24 cellular contexts compared by ENCODE assay signal in genomic region chr3:58660998-58661397, GRCh38. TPM values are rescaled to one million over a fixed set of nuclear protein-coding genes. Genes with fewer than 3 reads are reported as not detected.
"Had no signal": no experiment of that assay in that cellular context is flagged by ENCODE, and none has a peak within 500 bp of the region (broad histone marks: within the 10 kb centered on the region; RNA-seq: fewer than 3 reads in every experiment).

No MANE protein-coding gene starts in this region.

- H3K9me3 ChIP-seq: gastrocnemius medialis, heart left ventricle, left ventricle myocardium inferior, lower lobe of right lung, stomach, testis, tibial artery, upper lobe of left lung had no signal

- H3K27me3 ChIP-seq: gastrocnemius medialis, heart left ventricle, hepatocyte, stomach, testis, upper lobe of left lung had no signal

- DNase-seq: cortex of kidney; effector CD4-positive, alpha-beta T cell; foreskin fibroblast; gastrocnemius medialis; heart left ventricle; left cardiac atrium; left ventricle myocardium inferior; lower lobe of right lung; stimulated activated CD4-positive, alpha-beta T cell treated with anti-CD3 and anti-CD28 coated beads, Interleukin-2, amount 100 ng/mL, for 24 hours; stimulated activated CD4-positive, alpha-beta T cell treated with anti-CD3 and anti-CD28 coated beads, Interleukin-4, amount 100 ng/mL, for 24 hours; stimulated activated naive CD4-positive, alpha-beta T cell treated with Interleukin-2 at 50 U/mL for 16 hours; stomach; testis; upper lobe of left lung had no signal

- H3K36me3 ChIP-seq: cardiac muscle cell, gastrocnemius medialis, heart left ventricle, left ventricle myocardium inferior, lower lobe of right lung, stomach, tibial artery, upper lobe of left lung had no signal

- H3K27ac ChIP-seq: cardiac muscle cell, gastrocnemius medialis, heart left ventricle, hepatocyte, left ventricle myocardium inferior, lower lobe of right lung, parathyroid adenoma, stomach, testis, tibial artery, upper lobe of left lung had no signal

- ATAC-seq: gastrocnemius medialis; heart left ventricle; left cardiac atrium; lower lobe of right lung; sciatic nerve; stimulated activated effector memory CD8-positive, alpha-beta T cell treated with anti-CD3 and anti-CD28 coated beads, Interleukin-12 subunit alpha, Interleukin-12 subunit beta, amount 100 ng/mL, for 72 hours had no signal

- H3K4me3 ChIP-seq: cardiac muscle cell, gastrocnemius medialis, heart left ventricle, hepatocyte, left ventricle myocardium inferior, lower lobe of right lung, smooth muscle cell, stomach, testis, tibial artery, upper lobe of left lung had no signal

- H3K4me1 ChIP-seq: gastrocnemius medialis, heart left ventricle, left ventricle myocardium inferior, lower lobe of right lung, testis, tibial artery had no signal

RNA-seq across cellular contexts. Expression of gene FAM3D, which starts 5.6 kb away (rescaled TPM):
- total RNA-seq: heart left ventricle, kidney epithelial cell, left cardiac atrium, progenitor cell of endocrine pancreas, sciatic nerve, subcutaneous adipose tissue had no signal
- polyA plus RNA-seq: cardiac muscle cell had no signal
